15 cellular contexts compared by ENCODE assay signal in the genomic region with DNA sequence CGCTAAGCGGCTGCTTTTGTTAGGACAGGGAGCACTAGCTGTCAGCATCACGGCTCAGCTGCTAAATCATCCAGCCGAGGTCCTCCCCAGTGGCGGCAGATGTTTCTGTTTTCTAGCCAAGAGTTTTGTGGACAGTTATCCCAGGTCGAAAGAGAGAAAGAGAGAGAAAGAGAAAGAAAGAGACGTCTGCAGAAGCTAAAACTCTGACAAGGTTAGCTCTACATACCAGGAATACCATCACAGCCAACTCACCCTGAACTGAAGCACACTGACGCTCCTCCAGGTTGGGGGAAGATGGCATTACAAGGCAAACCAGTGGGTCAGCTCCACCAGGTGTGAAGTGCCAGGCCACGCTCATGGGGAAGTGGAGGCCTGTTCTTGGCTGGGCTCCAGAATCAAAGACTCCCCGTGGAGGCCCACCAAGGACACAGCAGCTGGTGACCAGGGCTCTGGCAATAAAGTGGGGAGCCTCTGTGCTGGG.
DNase-seq lines count a peak whose midpoint lies in the region; ATAC-seq, FAIRE-seq and TF ChIP-seq lines count a peak whose summit lies in the region.
"Had no signal": no experiment of that assay in that cellular context is flagged by ENCODE, and none has a peak within 500 bp of the region (broad histone marks: within the 10 kb centered on the region; RNA-seq: fewer than 3 reads in every experiment).

No MANE protein-coding gene starts in this region.

- FAIRE-seq in astrocyte (lab: Jason Lieb, UNC): no peak

- 42 to 48% methylated on average over 10 of the region's 10 CpGs for WGBS in GM23248 (ENCODE audit: low coverage in 1 of 2, low lambda C conversion rate in 2 of 2, missing lambda C conversion rate in 2 of 2), 2 experiments

- peak overlapping the region; percentile 87 for H3K27ac Mint-ChIP-seq in astrocyte (ENCODE audit: unreplicated experiment)
- H3K27ac Mint-ChIP-seq: activated CD8-positive, alpha-beta T cell treated with anti-CD3 and anti-CD28 coated beads for 36 hours; CD4-positive, CD25-positive, alpha-beta regulatory T cell; effector memory CD8-positive, alpha-beta T cell; IgD-negative memory B cell; natural killer cell treated with Interleukin-12 subunit alpha and Interleukin-12 subunit beta and Interleukin-15 and Interleukin-18, amount 100 ng/mL, for 72 hours had no signal

- H3K9ac ChIP-seq in GM23248 (no peak overlapping the region), astrocyte (ENCODE audit: low read length) (no peak overlapping the region)

- peaks cover 38% of the 10 kb centered on the region for H3K4me1 Mint-ChIP-seq in astrocyte (ENCODE audit: low read depth, unreplicated experiment)
- H3K4me1 Mint-ChIP-seq: CD4-positive, CD25-positive, alpha-beta regulatory T cell; IgD-negative memory B cell had no signal

- H3K27me3 Mint-ChIP-seq in astrocyte (ENCODE audit: low read depth, unreplicated experiment): peaks cover 2% of the 10 kb centered on the region
- H3K27me3 Mint-ChIP-seq: activated CD8-positive, alpha-beta T cell treated with anti-CD3 and anti-CD28 coated beads for 36 hours; IgD-negative memory B cell had no signal

- H3K36me3 ChIP-seq in GM23248 (ENCODE audit: low read depth) (no peaks in the 10 kb centered on the region), astrocyte (ENCODE audit: insufficient read depth, low read length) (no peaks in the 10 kb centered on the region), Peyer's patch (peaks cover 0 to 7% (median 0%) of the 10 kb centered on the region in 3 donors)

- H2AFZ ChIP-seq in GM23248: peak overlapping the region; percentile 60; the same call in 1 of the 2 replicates
- H2AFZ ChIP-seq in astrocyte (ENCODE audit: low read depth, low read length): peak overlapping the region; percentile 8

- H3K4me3 ChIP-seq in GM23248: peak overlapping the region; percentile 40; the same call in 1 of the 2 replicates
- H3K4me3 ChIP-seq in astrocyte (ENCODE audit: insufficient read depth, low read depth, low read length): no peak overlapping the region
- H3K4me3 ChIP-seq in Peyer's patch: no peak overlapping the region

- intact Hi-C loops in sciatic nerve (cut with DNase I): no loop called here

- ATAC-seq in sciatic nerve: peak; percentile 88
- no peak for ATAC-seq in HG03135 (IDR thresholded peaks at IDR 0.05; ENCODE audit: unreplicated experiment)
- ATAC-seq in HG03378 (IDR thresholded peaks at IDR 0.05; ENCODE audit: unreplicated experiment): no peak
- ATAC-seq: activated CD8-positive, alpha-beta T cell treated with anti-CD3 and anti-CD28 coated beads for 36 hours; effector memory CD8-positive, alpha-beta T cell; natural killer cell treated with Interleukin-12 subunit alpha and Interleukin-12 subunit beta and Interleukin-15 and Interleukin-18, amount 100 ng/mL, for 72 hours had no signal

- H3K4me1 ChIP-seq in GM23248 (ENCODE audit: insufficient read depth): no peaks in the 10 kb centered on the region
- peaks cover 30% of the 10 kb centered on the region for H3K4me1 ChIP-seq in astrocyte (ENCODE audit: insufficient read depth, low read length)
- no peaks in the 10 kb centered on the region for H3K4me1 ChIP-seq in Peyer's patch

- H3K9me2 ChIP-seq in GM23248 (ENCODE audit: insufficient read depth): no peaks in the 10 kb centered on the region

- peaks cover 4% of the 10 kb centered on the region for H3K36me3 Mint-ChIP-seq in astrocyte (ENCODE audit: low read depth, unreplicated experiment)
- H3K36me3 Mint-ChIP-seq: CD4-positive, CD25-positive, alpha-beta regulatory T cell; natural killer cell treated with Interleukin-12 subunit alpha and Interleukin-12 subunit beta and Interleukin-15 and Interleukin-18, amount 100 ng/mL, for 72 hours had no signal

- peak overlapping the region; percentile 3 for H3K4me3 Mint-ChIP-seq in astrocyte (ENCODE audit: unreplicated experiment)
- H3K4me3 Mint-ChIP-seq: activated CD8-positive, alpha-beta T cell treated with anti-CD3 and anti-CD28 coated beads for 36 hours; CD4-positive, CD25-positive, alpha-beta regulatory T cell; effector memory CD8-positive, alpha-beta T cell; IgD-negative memory B cell; natural killer cell treated with Interleukin-12 subunit alpha and Interleukin-12 subunit beta and Interleukin-15 and Interleukin-18, amount 100 ng/mL, for 72 hours had no signal

- no peak overlapping the region for H3K27ac ChIP-seq in GM23248
- no peak overlapping the region for H3K27ac ChIP-seq in astrocyte (ENCODE audit: low read depth, low read length)
- peak overlapping the region in 1 of 4 donors; percentile 22 for H3K27ac ChIP-seq in Peyer's patch

- no peaks in the 10 kb centered on the region for H3K9me3 ChIP-seq in GM23248 (ENCODE audit: low read depth)
- H3K9me3 ChIP-seq in astrocyte (ENCODE audit: insufficient read depth, low read depth, low read length): no peaks in the 10 kb centered on the region
- H3K9me3 ChIP-seq in Peyer's patch: no peaks in the 10 kb centered on the region

- TF ChIP-seq CTCF in astrocyte (IDR thresholded peaks at IDR 0.05; ENCODE audit: insufficient read depth, low read depth, low read length): no peak
- no peak for TF ChIP-seq CTCF in Peyer's patch (IDR thresholded peaks at IDR 0.05)

- H3F3A ChIP-seq in GM23248 (ENCODE audit: insufficient read depth): no peaks in the 10 kb centered on the region

- no peak for TF ChIP-seq POLR2A in Peyer's patch (IDR thresholded peaks at IDR 0.05)

- in situ Hi-C loops in GM23248 (cut with MboI): no loop called here

- H3K79me2 ChIP-seq in GM23248 (ENCODE audit: insufficient read depth) (no peaks in the 10 kb centered on the region), astrocyte (ENCODE audit: insufficient read depth, low read length) (no peaks in the 10 kb centered on the region)

- H3K9me3 Mint-ChIP-seq in astrocyte (ENCODE audit: unreplicated experiment): no peaks in the 10 kb centered on the region
- H3K9me3 Mint-ChIP-seq: activated CD8-positive, alpha-beta T cell treated with anti-CD3 and anti-CD28 coated beads for 36 hours; effector memory CD8-positive, alpha-beta T cell; natural killer cell treated with Interleukin-12 subunit alpha and Interleukin-12 subunit beta and Interleukin-15 and Interleukin-18, amount 100 ng/mL, for 72 hours had no signal

- DNase-seq in GM23248: peak; percentile 49
- DNase-seq in astrocyte (ENCODE audit: low read depth): peak; percentile 77
- DNase-seq in islet precursor cell: peak; percentile 85
- no peak for DNase-seq in sciatic nerve (ENCODE audit: low spot score)
- no peak for DNase-seq in Peyer's patch
- DNase-seq in occipital lobe (lab: John Stamatoyannopoulos, UW): no peak
- DNase-seq: activated CD8-positive, alpha-beta T cell treated with anti-CD3 and anti-CD28 coated beads for 36 hours; CD4-positive, CD25-positive, alpha-beta regulatory T cell; effector memory CD8-positive, alpha-beta T cell; NCI-H1694 treated with DMSO at 0.1 percent for 48 hours; T-helper 2 cell had no signal

- H3K4me2 ChIP-seq in GM23248 (ENCODE audit: unreplicated experiment): peak overlapping the region; percentile 57
- H3K4me2 ChIP-seq in astrocyte (ENCODE audit: low read length): peak overlapping the region; percentile 70

- H3K27me3 ChIP-seq in GM23248 (replicated peaks; ENCODE audit: insufficient read depth) (no peaks in the 10 kb centered on the region), astrocyte (ENCODE audit: insufficient read depth, low read length) (no peaks in the 10 kb centered on the region), Peyer's patch (no peaks in the 10 kb centered on the region)

- no peaks in the 10 kb centered on the region for H4K20me1 ChIP-seq in GM23248 (ENCODE audit: insufficient read depth)
- no peaks in the 10 kb centered on the region for H4K20me1 ChIP-seq in astrocyte (ENCODE audit: insufficient read depth, low read length)

Comparison
In these comparisons a context has a peak if more than half of its experiments do, and no peak if none do; other contexts are left out.
1. DNase-seq: peak in GM23248 (single experiment), astrocyte (single experiment) and islet precursor cell (single experiment); none in sciatic nerve (single experiment), Peyer's patch (0 of 3) and occipital lobe (single experiment).